In genomic region chr9:132242621-132243155, GRCh38 we compare ENCODE assay signal across 9 cellular contexts.
DNase-seq lines count a peak whose midpoint lies in the region; ATAC-seq, FAIRE-seq and TF ChIP-seq lines count a peak whose summit lies in the region.
"Had no signal": no experiment of that assay in that cellular context is flagged by ENCODE, and none has a peak within 500 bp of the region (broad histone marks: within the 10 kb centered on the region; RNA-seq: fewer than 3 reads in every experiment).

No MANE protein-coding gene starts in this region.

- H3K4me1 ChIP-seq in kidney (ENCODE audit: control insufficient read depth in 1 of 2, insufficient read depth in 1 of 2, low read depth in 1 of 2, low read length in 2 of 2): peaks cover 0 to 12% of the 10 kb centered on the region in 2 donors
- H3K4me1 ChIP-seq in tibial artery: peaks cover 0 to 44% (median 37%) of the 10 kb centered on the region in 4 donors

- TF ChIP-seq CTCF in kidney (IDR thresholded peaks at IDR 0.05; ENCODE audit: borderline replicate concordance, extremely low read depth, insufficient read depth): no peak
- no peak for TF ChIP-seq CTCF in tibial artery (IDR thresholded peaks at IDR 0.05)

- peaks cover 10% of the 10 kb centered on the region for H3K4me1 Mint-ChIP-seq in activated T-cell treated with anti-CD3 and anti-CD28 coated beads, Interleukin-2, amount 50 U/mL, for 72 hours (ENCODE audit: low read depth)

- peaks cover 0 to 2% of the 10 kb centered on the region in 2 donors for H3K36me3 Mint-ChIP-seq in activated T-cell treated with anti-CD3 and anti-CD28 coated beads, Interleukin-2, amount 50 U/mL, for 72 hours (ENCODE audit: insufficient read depth in 2 of 2)

- peak overlapping the region; percentile 90 for H3K27ac Mint-ChIP-seq in activated T-cell treated with anti-CD3 and anti-CD28 coated beads, Interleukin-2, amount 50 U/mL, for 72 hours

- peak overlapping the region; percentile 96 to 99 for H3K4me3 Mint-ChIP-seq in activated T-cell treated with anti-CD3 and anti-CD28 coated beads, Interleukin-2, amount 50 U/mL, for 72 hours

- no peak overlapping the region for H3K27ac ChIP-seq in kidney (ENCODE audit: low read depth in 2 of 2, low read length in 2 of 2)
- peak overlapping the region; percentile 6 to 57 for H3K27ac ChIP-seq in tibial artery

- H3K27me3 ChIP-seq in tibial artery: peaks cover 0 to 17% of the 10 kb centered on the region in 2 donors

- H3K9ac ChIP-seq in kidney (ENCODE audit: low read length in 2 of 2): peak overlapping the region in 1 of 2 donors; percentile 55

- ATAC-seq in activated T-cell treated with anti-CD3 and anti-CD28 coated beads, Interleukin-2, amount 50 U/mL, for 72 hours (replicated peaks in 1 of 2): no peak

- H3K9me3 ChIP-seq in kidney (ENCODE audit: control insufficient read depth in 1 of 2, low read length in 2 of 2) (no peaks in the 10 kb centered on the region), tibial artery (no peaks in the 10 kb centered on the region)

- H3K36me3 ChIP-seq in kidney (ENCODE audit: control insufficient read depth in 1 of 2, insufficient read depth in 2 of 2, low read length in 2 of 2) (no peaks in the 10 kb centered on the region), tibial artery (no peaks in the 10 kb centered on the region)

- DNase-seq in activated CD8-positive, alpha-beta memory T cell treated with anti-CD3 and anti-CD28 coated beads for 24 hours: peak; percentile 66
- DNase-seq in activated CD8-positive, alpha-beta memory T cell treated with anti-CD3 and anti-CD28 coated beads, Interleukin-2, amount 50 U/mL, for 4 hours: no peak
- DNase-seq in activated T-cell treated with anti-CD3 and anti-CD28 coated beads, Interleukin-2, amount 50 U/mL, for 72 hours: no peak
- DNase-seq in kidney (peak; percentile 72), tibial artery (no peak), NCI-H2196 treated with DMSO at 0.1 percent for 48 hours (lab: John Stamatoyannopoulos, UW; ENCODE audit: unreplicated experiment) (no peak), NCI-H2107 (lab: John Stamatoyannopoulos, UW) (no peak), CD1c-positive myeloid dendritic cell (ENCODE audit: extremely low spot score) (no peak)
- DNase-seq: occipital lobe had no signal

- intact Hi-C loops in kidney (cut with DNase I): no loop called here
- intact Hi-C loops in tibial artery (cut with DNase I; ENCODE audit: low total_unique reads): no loop called here

- no peak for FAIRE-seq in kidney (lab: Jason Lieb, UNC)

- no peaks in the 10 kb centered on the region for H3K9me3 Mint-ChIP-seq in activated T-cell treated with anti-CD3 and anti-CD28 coated beads, Interleukin-2, amount 50 U/mL, for 72 hours

- H3K27me3 Mint-ChIP-seq in activated T-cell treated with anti-CD3 and anti-CD28 coated beads, Interleukin-2, amount 50 U/mL, for 72 hours (ENCODE audit: low read depth): no peaks in the 10 kb centered on the region

- H3K4me3 ChIP-seq in kidney (ENCODE audit: low read length in 2 of 2) (peak overlapping the region; percentile 50 to 57), tibial artery (peak overlapping the region; percentile 63 to 65)

Comparison
In these comparisons a context has a peak if more than half of its experiments do, and no peak if none do; other contexts are left out.
1. DNase-seq: peak in activated CD8-positive, alpha-beta memory T cell treated with anti-CD3 and anti-CD28 coated beads for 24 hours (single experiment) and kidney (single experiment); none in activated CD8-positive, alpha-beta memory T cell treated with anti-CD3 and anti-CD28 coated beads, Interleukin-2, amount 50 U/mL, for 4 hours (single experiment), activated T-cell treated with anti-CD3 and anti-CD28 coated beads, Interleukin-2, amount 50 U/mL, for 72 hours (0 of 2), tibial artery (0 of 2), NCI-H2196 treated with DMSO at 0.1 percent for 48 hours (single experiment), NCI-H2107 (single experiment) and CD1c-positive myeloid dendritic cell (single experiment).
2. H3K27ac ChIP-seq: peak in tibial artery (2 of 2); none in kidney (0 of 2).